Comparison of ENCODE assay signal across 8 cellular contexts in genomic region chr3:101512521-101513418, GRCh38. TPM values are rescaled to one million over a fixed set of nuclear protein-coding genes. Genes with fewer than 3 reads are reported as not detected.
DNase-seq lines count a peak whose midpoint lies in the region; ATAC-seq and TF ChIP-seq lines count a peak whose summit lies in the region.

A gene with protein sequence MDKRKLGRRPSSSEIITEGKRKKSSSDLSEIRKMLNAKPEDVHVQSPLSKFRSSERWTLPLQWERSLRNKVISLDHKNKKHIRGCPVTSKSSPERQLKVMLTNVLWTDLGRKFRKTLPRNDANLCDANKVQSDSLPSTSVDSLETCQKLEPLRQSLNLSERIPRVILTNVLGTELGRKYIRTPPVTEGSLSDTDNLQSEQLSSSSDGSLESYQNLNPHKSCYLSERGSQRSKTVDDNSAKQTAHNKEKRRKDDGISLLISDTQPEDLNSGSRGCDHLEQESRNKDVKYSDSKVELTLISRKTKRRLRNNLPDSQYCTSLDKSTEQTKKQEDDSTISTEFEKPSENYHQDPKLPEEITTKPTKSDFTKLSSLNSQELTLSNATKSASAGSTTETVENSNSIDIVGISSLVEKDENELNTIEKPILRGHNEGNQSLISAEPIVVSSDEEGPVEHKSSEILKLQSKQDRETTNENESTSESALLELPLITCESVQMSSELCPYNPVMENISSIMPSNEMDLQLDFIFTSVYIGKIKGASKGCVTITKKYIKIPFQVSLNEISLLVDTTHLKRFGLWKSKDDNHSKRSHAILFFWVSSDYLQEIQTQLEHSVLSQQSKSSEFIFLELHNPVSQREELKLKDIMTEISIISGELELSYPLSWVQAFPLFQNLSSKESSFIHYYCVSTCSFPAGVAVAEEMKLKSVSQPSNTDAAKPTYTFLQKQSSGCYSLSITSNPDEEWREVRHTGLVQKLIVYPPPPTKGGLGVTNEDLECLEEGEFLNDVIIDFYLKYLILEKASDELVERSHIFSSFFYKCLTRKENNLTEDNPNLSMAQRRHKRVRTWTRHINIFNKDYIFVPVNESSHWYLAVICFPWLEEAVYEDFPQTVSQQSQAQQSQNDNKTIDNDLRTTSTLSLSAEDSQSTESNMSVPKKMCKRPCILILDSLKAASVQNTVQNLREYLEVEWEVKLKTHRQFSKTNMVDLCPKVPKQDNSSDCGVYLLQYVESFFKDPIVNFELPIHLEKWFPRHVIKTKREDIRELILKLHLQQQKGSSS (minus strand): TSS chr3:101513212. CDS start chr3:101513130, 82 bp downstream.

- peak; percentile 62 for ATAC-seq in GM21786 (IDR thresholded peaks at IDR 0.05; ENCODE audit: unreplicated experiment)
- peak; percentile 81 for ATAC-seq in foreskin keratinocyte

- no peaks in the 10 kb centered on the region for H3K36me3 ChIP-seq in Loucy (ENCODE audit: insufficient read depth, low read length)
- no peaks in the 10 kb centered on the region for H3K36me3 ChIP-seq in SJCRH30
- H3K36me3 ChIP-seq in neuron (ENCODE audit: insufficient read depth, low read length) = no peaks in the 10 kb centered on the region
- no peaks in the 10 kb centered on the region for H3K36me3 ChIP-seq in subcutaneous abdominal adipose tissue (ENCODE audit: control insufficient read depth in 5 of 5, insufficient read depth in 5 of 5, low read length in 5 of 5)

- no peaks in the 10 kb centered on the region for H3K9me2 ChIP-seq in Loucy (replicated peaks; ENCODE audit: low read depth, low read length)

- no peaks in the 10 kb centered on the region; the same call in 1 of the 2 replicates for H3F3A ChIP-seq in Loucy (ENCODE audit: low read depth)

- TF ChIP-seq CTCF in Loucy (conservative IDR thresholded peaks at IDR 0.05; ENCODE audit: low read length) (no peak), foreskin keratinocyte (conservative IDR thresholded peaks at IDR 0.05) (no peak)

- H3K4me3 ChIP-seq in Loucy (ENCODE audit: low read length, poor library complexity, severe bottlenecking) (peak within 1 kb of the TSS; percentile 88), SJCRH30 (peak within 1 kb of the TSS; percentile 78), neuron (ENCODE audit: low read length) (peak within 1 kb of the TSS; percentile 61), subcutaneous abdominal adipose tissue (ENCODE audit: low read depth in 1 of 5, low read length in 5 of 5) (peak within 1 kb of the TSS; percentile 77 to 99 (median 88))

- H3K4me1 ChIP-seq in Loucy (ENCODE audit: insufficient read depth, low read length, poor library complexity, severe bottlenecking) (peaks cover 47% of the 10 kb centered on the region), SJCRH30 (no peaks in the 10 kb centered on the region), foreskin keratinocyte (peaks cover 15% of the 10 kb centered on the region), neuron (ENCODE audit: insufficient read depth, low read length) (peaks cover 7% of the 10 kb centered on the region), subcutaneous abdominal adipose tissue (ENCODE audit: control insufficient read depth in 5 of 5, insufficient read depth in 5 of 5, low read length in 5 of 5) (peaks cover 2 to 13% (median 9%) of the 10 kb centered on the region in 5 donors)

- H3K4me2 ChIP-seq in Loucy (ENCODE audit: low read depth, low read length, poor library complexity, severe bottlenecking) = peak within 1 kb of the TSS; percentile 86

- H3K27me3 ChIP-seq in Loucy (ENCODE audit: insufficient read depth, low read length, poor library complexity, severe bottlenecking) = no peaks in the 10 kb centered on the region
- no peaks in the 10 kb centered on the region for H3K27me3 ChIP-seq in SJCRH30
- no peaks in the 10 kb centered on the region for H3K27me3 ChIP-seq in foreskin keratinocyte
- H3K27me3 ChIP-seq in neuron (ENCODE audit: insufficient read depth, low read length) = peaks cover 3% of the 10 kb centered on the region
- H3K27me3 ChIP-seq in subcutaneous abdominal adipose tissue (ENCODE audit: control insufficient read depth in 5 of 5, insufficient read depth in 4 of 5, low read length in 5 of 5) = no peaks in the 10 kb centered on the region

- H3K9me3 ChIP-seq in Loucy (ENCODE audit: insufficient read depth, low read depth, low read length) (no peaks in the 10 kb centered on the region), SJCRH30 (replicated peaks) (no peaks in the 10 kb centered on the region), neuron (ENCODE audit: low read length) (no peaks in the 10 kb centered on the region), subcutaneous abdominal adipose tissue (ENCODE audit: control insufficient read depth in 5 of 5, low read length in 5 of 5) (no peaks in the 10 kb centered on the region)

- H3K79me2 ChIP-seq in Loucy (ENCODE audit: insufficient read depth, low read length) = peaks cover 52% of the 10 kb centered on the region

- H2AFZ ChIP-seq in Loucy (ENCODE audit: low read length) (peak within 1 kb of the TSS; percentile 85), neuron (ENCODE audit: low read depth, low read length) (peak within 1 kb of the TSS; percentile 95)

- H3K27ac ChIP-seq in SJCRH30 = peak within 1 kb of the TSS; percentile 76
- H3K27ac ChIP-seq in foreskin keratinocyte = peak within 1 kb of the TSS; percentile 94
- peak within 1 kb of the TSS; percentile 99 for H3K27ac ChIP-seq in subcutaneous abdominal adipose tissue (ENCODE audit: low read depth, low read length)

- H3K9ac ChIP-seq in Loucy (ENCODE audit: low read depth, low read length, poor library complexity, severe bottlenecking) (peak within 1 kb of the TSS; percentile 92), subcutaneous abdominal adipose tissue (ENCODE audit: low read length in 5 of 5) (peak within 1 kb of the TSS; percentile 91 to 97 (median 94))

- peaks cover 25% of the 10 kb centered on the region for H4K20me1 ChIP-seq in Loucy (ENCODE audit: insufficient read depth, low read length, poor library complexity, severe bottlenecking)

- DNase-seq in DMS53 (lab: John Stamatoyannopoulos, UW) (peak; percentile 86), SJCRH30 (peak; percentile 90 to 94), foreskin keratinocyte (peak; percentile 71 to 86)
- DNase-seq in activated naive CD4-positive, alpha-beta T cell (lab: John Stamatoyannopoulos, UW) = peak; percentile 28 to 66 (median 46)

RNA-seq across cellular contexts. Expression of the gene that starts here (rescaled TPM):
- total RNA-seq in SJCRH30 (2014; rRNA removed; shearing (Covaris generic)) = 23.3 and 28.3 TPM in 2 replicates
- 6.0 and 6.4 TPM in 2 replicates for total RNA-seq in foreskin keratinocyte
- polyA plus RNA-seq in foreskin keratinocyte = 0.92 and 1.3 TPM in 2 replicates

Comparison
In these comparisons a context has a peak if more than half of its experiments do, and no peak if none do; other contexts are left out.
1. Peak in every context shown above with its lines: DNase-seq, ATAC-seq, H3K4me3 ChIP-seq and H3K27ac ChIP-seq.